1 cellular context compared by ENCODE assay signal in genomic region chr5:123881791-123882244, GRCh38.
TF ChIP-seq lines count a peak whose summit lies in the region.

No MANE protein-coding gene starts in this region.

TF ChIP-seq in WTC11, 78 proteins besides CTCF, POLR2A, EP300 and RAD21 (continued from another document):
- TF ChIP-seq ZNF532 (CRISPR knock-in tag; IDR thresholded peaks at IDR 0.05; ENCODE audit: borderline replicate concordance) (no peak), CREB1 (CRISPR knock-in tag; IDR thresholded peaks at IDR 0.05) (no peak), AFF4 (CRISPR knock-in tag; IDR thresholded peaks at IDR 0.05; ENCODE audit: borderline replicate concordance) (no peak), TEAD1 (CRISPR knock-in tag; IDR thresholded peaks at IDR 0.05) (no peak), MYBL2 (CRISPR knock-in tag; IDR thresholded peaks at IDR 0.05) (no peak), MAX (CRISPR knock-in tag; IDR thresholded peaks at IDR 0.05) (no peak), PREB (CRISPR knock-in tag; IDR thresholded peaks at IDR 0.05; ENCODE audit: borderline replicate concordance) (no peak), NR1H2 (CRISPR knock-in tag; IDR thresholded peaks at IDR 0.05) (no peak), ZBTB43 (CRISPR knock-in tag; IDR thresholded peaks at IDR 0.05) (no peak), IRF1 (CRISPR knock-in tag; IDR thresholded peaks at IDR 0.05) (no peak), ARID4B (CRISPR knock-in tag; IDR thresholded peaks at IDR 0.05; ENCODE audit: borderline replicate concordance) (no peak), HMGA2 (CRISPR knock-in tag; IDR thresholded peaks at IDR 0.05) (no peak)
- TF ChIP-seq, protein P1, sequence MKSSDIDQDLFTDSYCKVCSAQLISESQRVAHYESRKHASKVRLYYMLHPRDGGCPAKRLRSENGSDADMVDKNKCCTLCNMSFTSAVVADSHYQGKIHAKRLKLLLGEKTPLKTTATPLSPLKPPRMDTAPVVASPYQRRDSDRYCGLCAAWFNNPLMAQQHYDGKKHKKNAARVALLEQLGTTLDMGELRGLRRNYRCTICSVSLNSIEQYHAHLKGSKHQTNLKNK (CRISPR knock-in tag; IDR thresholded peaks at IDR 0.05), result no peak
- TF ChIP-seq, protein P2, sequence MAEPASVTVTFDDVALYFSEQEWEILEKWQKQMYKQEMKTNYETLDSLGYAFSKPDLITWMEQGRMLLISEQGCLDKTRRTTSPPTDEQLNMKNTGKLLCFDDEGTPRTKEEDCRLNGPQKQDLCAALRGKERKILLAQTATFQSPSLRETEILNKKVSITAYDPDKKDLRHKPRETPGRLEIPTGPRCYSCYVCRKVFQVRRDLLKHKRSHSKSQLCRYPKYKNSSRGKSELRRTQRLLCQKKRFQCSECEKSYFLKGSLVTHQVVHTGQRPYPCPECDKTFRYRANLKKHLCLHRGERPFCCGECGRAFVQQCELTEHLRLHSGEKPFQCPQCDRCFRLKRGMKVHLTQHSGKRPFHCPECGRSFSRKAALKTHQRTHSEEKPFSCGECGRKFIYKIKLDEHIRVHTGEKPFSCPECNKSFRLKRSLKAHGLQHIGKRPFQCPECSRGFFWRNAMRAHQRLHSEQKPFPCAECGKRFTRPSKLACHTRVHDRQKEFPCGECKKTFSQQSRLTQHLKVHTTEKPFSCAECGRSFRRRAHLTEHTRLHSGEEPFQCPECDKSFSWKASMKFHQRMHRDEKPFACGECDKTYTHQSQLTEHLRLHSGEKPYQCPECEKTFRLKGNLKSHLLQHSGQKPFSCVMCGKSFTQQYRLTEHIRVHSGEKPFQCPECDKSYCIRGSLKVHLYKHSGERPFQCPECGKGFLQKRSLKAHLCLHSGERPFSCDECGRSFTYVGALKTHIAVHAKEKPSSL (CRISPR knock-in tag; conservative IDR thresholded peaks at IDR 0.05), result no peak
